12 cellular contexts compared by ENCODE assay signal in genomic region chr1:1171551-1172340, GRCh38. TPM values are rescaled to one million over a fixed set of nuclear protein-coding genes. Genes with fewer than 3 reads are reported as not detected.
DNase-seq lines count a peak whose midpoint lies in the region; ATAC-seq, FAIRE-seq and TF ChIP-seq lines count a peak whose summit lies in the region.
"Had no signal": no experiment of that assay in that cellular context is flagged by ENCODE, and none has a peak within 500 bp of the region (broad histone marks: within the 10 kb centered on the region; RNA-seq: fewer than 3 reads in every experiment).

No MANE protein-coding gene starts in this region.

- H3K4me3 ChIP-seq in Caco-2 (ENCODE audit: low read depth, low read length) = no peak overlapping the region
- no peak overlapping the region for H3K4me3 ChIP-seq in mesenchymal stem cell (ENCODE audit: insufficient read depth in 1 of 2, low read depth in 1 of 2, low read length in 2 of 2)

- H2AFZ ChIP-seq in mesenchymal stem cell (ENCODE audit: low read depth, low read length) = no peak overlapping the region

- H2AK5ac ChIP-seq in mesenchymal stem cell (ENCODE audit: low read length, severe bottlenecking) = peak overlapping the region; percentile 43

- POLR2A ChIA-PET in Caco-2 (lab: Charles Lee) = no interaction called here
- POLR2A ChIA-PET in RWPE1 (lab: Yijun Ruan, JAX; ENCODE audit: low non-redundant PET) = interaction anchor here (0.6 to 1.0 kb wide), 2 partner anchors 9 to 102 kb away, joined by 3 to 6 read pairs; partner anchors contain the start of gene UBE2J2

- BruUV-seq in Caco-2 (replicated peaks; lab: Mats Ljungman, UMichigan) = no TSS peak

- ATAC-seq in GM18511 (IDR thresholded peaks at IDR 0.05; ENCODE audit: unreplicated experiment) = no peak

- TF ChIP-seq CTCF in Caco-2 (IDR thresholded peaks at IDR 0.05; ENCODE audit: insufficient read depth in 1 of 2, low read depth in 1 of 2, low read length in 1 of 2, severe bottlenecking in 1 of 2, unreplicated experiment in 1 of 2) (no peak), RWPE1 (conservative IDR thresholded peaks at IDR 0.05; ENCODE audit: low read depth) (no peak)

- DNase-seq in Caco-2 (peak in 1 of 2 experiments; percentile 28), HT-29 (ENCODE audit: low spot score) (peak; percentile 57), mesenchymal stem cell (no peak), HTR-8/SVneo (ENCODE audit: insufficient read length, low spot score) (no peak), RWPE1 (ENCODE audit: low spot score) (no peak), SW 1271 (lab: John Stamatoyannopoulos, UW) (no peak)
- DNase-seq: NCI-H2081 treated with DMSO at 0.1 percent for 48 hours had no signal

- no peak overlapping the region for H4K91ac ChIP-seq in mesenchymal stem cell (ENCODE audit: low read length)

- H3K36me3 ChIP-seq in Caco-2 (ENCODE audit: control insufficient read depth, insufficient read depth, low read length) (no peaks in the 10 kb centered on the region; the same call in 1 of the 2 replicates), mesenchymal stem cell (ENCODE audit: control insufficient read depth in 1 of 2, insufficient read depth in 2 of 2, low read depth in 1 of 2, low read length in 2 of 2) (peaks cover 0 to 34% of the 10 kb centered on the region in 2 experiments)

- no peak overlapping the region for H3K9ac ChIP-seq in mesenchymal stem cell (ENCODE audit: low read length)

- no peak overlapping the region for H3K14ac ChIP-seq in mesenchymal stem cell (ENCODE audit: low read length in 2 of 2)

- H3K18ac ChIP-seq in mesenchymal stem cell (ENCODE audit: low read depth in 1 of 2, low read length in 2 of 2) = no peak overlapping the region

- no peak overlapping the region for H2BK5ac ChIP-seq in mesenchymal stem cell (ENCODE audit: low read depth, low read length, poor library complexity, severe bottlenecking)

- no peak overlapping the region for H2BK12ac ChIP-seq in mesenchymal stem cell (ENCODE audit: low read length in 2 of 2)

- intact Hi-C loops in Caco-2 (cut with micrococcal nuclease; ENCODE audit: unreplicated experiment) = no loop called here

- no peak overlapping the region for H3K23ac ChIP-seq in mesenchymal stem cell (ENCODE audit: low read length in 2 of 2)

- peaks cover 3% of the 10 kb centered on the region for H3K4me1 Mint-ChIP-seq in Caco-2 (ENCODE audit: low read depth, unreplicated experiment)
- peaks cover 22% of the 10 kb centered on the region for H3K4me1 Mint-ChIP-seq in activated naive CD8-positive, alpha-beta T cell (ENCODE audit: low read depth)

- FAIRE-seq in HTR-8/SVneo (lab: Jason Lieb, UNC) = no peak
- FAIRE-seq: RCC 7860 had no signal

- no peak overlapping the region for H3K4me3 Mint-ChIP-seq in Caco-2 (ENCODE audit: unreplicated experiment)
- peak overlapping the region; percentile 30 for H3K4me3 Mint-ChIP-seq in activated naive CD8-positive, alpha-beta T cell
- H3K4me3 Mint-ChIP-seq: brain had no signal

- H3K27me3 ChIP-seq in Caco-2 (replicated peaks; ENCODE audit: control insufficient read depth, insufficient read depth, low read length) (no peaks in the 10 kb centered on the region), mesenchymal stem cell (ENCODE audit: control insufficient read depth in 1 of 2, insufficient read depth in 1 of 2, low read length in 2 of 2) (peaks cover 25 to 87% of the 10 kb centered on the region in 2 experiments)

- H4K8ac ChIP-seq in mesenchymal stem cell (ENCODE audit: low read length) = no peak overlapping the region

- no peak overlapping the region for H3K4me2 ChIP-seq in mesenchymal stem cell (ENCODE audit: low read length, poor library complexity, severe bottlenecking)

- H3K27ac Mint-ChIP-seq in Caco-2 (ENCODE audit: unreplicated experiment) = peak overlapping the region; percentile 76
- H3K27ac Mint-ChIP-seq in activated naive CD8-positive, alpha-beta T cell = peak overlapping the region; percentile 46
- H3K27ac Mint-ChIP-seq: brain had no signal

- peaks cover 6% of the 10 kb centered on the region for H3K4me1 ChIP-seq in Caco-2
- peaks cover 69% of the 10 kb centered on the region for H3K4me1 ChIP-seq in mesenchymal stem cell (ENCODE audit: control insufficient read depth, insufficient read depth, low read depth, low read length)

- H3K9me3 ChIP-seq in Caco-2 (no peaks in the 10 kb centered on the region), mesenchymal stem cell (ENCODE audit: control insufficient read depth, low read length) (no peaks in the 10 kb centered on the region)

- H3K27ac ChIP-seq in mesenchymal stem cell (ENCODE audit: low read length, poor library complexity, severe bottlenecking) (no peak overlapping the region), RWPE1 (no peak overlapping the region)

- no peak overlapping the region for H3K4ac ChIP-seq in mesenchymal stem cell (ENCODE audit: low read depth in 1 of 2, low read length in 2 of 2)

- no peaks in the 10 kb centered on the region for H3K9me3 Mint-ChIP-seq in Caco-2 (ENCODE audit: unreplicated experiment)
- H3K9me3 Mint-ChIP-seq in activated naive CD8-positive, alpha-beta T cell (ENCODE audit: low read depth) = no peaks in the 10 kb centered on the region

- peaks cover 12% of the 10 kb centered on the region for H3K79me1 ChIP-seq in mesenchymal stem cell (replicated peaks; ENCODE audit: low read length, poor library complexity, severe bottlenecking)

- 92% methylated on average over 31 of the region's 33 CpGs for WGBS in mesenchymal stem cell

- peaks cover 26% of the 10 kb centered on the region for H3K36me3 Mint-ChIP-seq in Caco-2 (ENCODE audit: insufficient read depth, unreplicated experiment)
- H3K36me3 Mint-ChIP-seq in activated naive CD8-positive, alpha-beta T cell = no peaks in the 10 kb centered on the region
- H3K36me3 Mint-ChIP-seq: brain had no signal

- CTCF ChIA-PET in Caco-2 (lab: Charles Lee) = no interaction called here
- CTCF ChIA-PET in RWPE1 (lab: Yijun Ruan, JAX) = interaction anchor here (0.6 to 1.0 kb wide), 4 partner anchors 24 to 1456 kb away, joined by 3 read pairs; no protein-coding TSS in a partner anchor

- no peak overlapping the region for H2BK120ac ChIP-seq in mesenchymal stem cell (ENCODE audit: low read depth, low read length)

- peak overlapping the region; percentile 8 for H2BK15ac ChIP-seq in mesenchymal stem cell (ENCODE audit: low read depth, poor library complexity, severe bottlenecking)

- no peaks in the 10 kb centered on the region for H3K27me3 Mint-ChIP-seq in Caco-2 (ENCODE audit: insufficient read depth, unreplicated experiment)
- no peaks in the 10 kb centered on the region for H3K27me3 Mint-ChIP-seq in activated naive CD8-positive, alpha-beta T cell

RNA-seq across cellular contexts. Expression of gene TTLL10, which starts 1.9 kb away (rescaled TPM):
- total RNA-seq in Caco-2 (2022) = 0.29 and 1.2 TPM in 2 replicates
- total RNA-seq in HT-29 (2014; rRNA removed; shearing (Covaris generic)) = 5.8 and 6.6 TPM in 2 replicates
- polyA plus RNA-seq in mesenchymal stem cell (2013, experiment 1 of 2) = not detected
- polyA plus RNA-seq in mesenchymal stem cell (2013, experiment 2 of 2) = not detected
- total RNA-seq: fibroblast of lung had no signal
- polyA plus RNA-seq: fibroblast of lung had no signal

RNA-seq across cellular contexts. Expression of gene TNFRSF18, which starts 34.6 kb away (rescaled TPM):
- not detected in 2 replicates for total RNA-seq in Caco-2 (2022)
- 0.42 TPM in 1 of 2 replicates, not detected in the other for total RNA-seq in HT-29 (2014; rRNA removed; shearing (Covaris generic))
- polyA plus RNA-seq in mesenchymal stem cell (2013, experiment 1 of 2) = not detected
- polyA plus RNA-seq in mesenchymal stem cell (2013, experiment 2 of 2) = not detected
- polyA plus RNA-seq: fibroblast of lung had no signal

RNA-seq across cellular contexts. Expression of gene TNFRSF4, which starts 42.2 kb away (rescaled TPM):
- not detected in 2 replicates for total RNA-seq in Caco-2 (2022)
- not detected in 2 replicates for total RNA-seq in HT-29 (2014; rRNA removed; shearing (Covaris generic))
- polyA plus RNA-seq in mesenchymal stem cell (2013, experiment 1 of 2) = 0.04 TPM
- 0.05 TPM for polyA plus RNA-seq in mesenchymal stem cell (2013, experiment 2 of 2)

RNA-seq across cellular contexts. Expression of gene C1orf159, which starts 55.9 kb away (rescaled TPM):
- 12.9 and 14.0 TPM in 2 replicates for total RNA-seq in Caco-2 (2022)
- total RNA-seq in HT-29 (2014; rRNA removed; shearing (Covaris generic)) = 61.4 and 67.6 TPM in 2 replicates
- polyA plus RNA-seq in mesenchymal stem cell (2013, experiment 1 of 2) = 7.6 TPM
- polyA plus RNA-seq in mesenchymal stem cell (2013, experiment 2 of 2) = 7.7 TPM
